15 cellular contexts compared by ENCODE assay signal in genomic region chr17:43601280-43602050, GRCh38. TPM values are rescaled to one million over a fixed set of nuclear protein-coding genes. Genes with fewer than 3 reads are reported as not detected.
DNase-seq lines count a peak whose midpoint lies in the region; ATAC-seq, FAIRE-seq and TF ChIP-seq lines count a peak whose summit lies in the region.
"Had no signal": no experiment of that assay in that cellular context is flagged by ENCODE, and none has a peak within 500 bp of the region (broad histone marks: within the 10 kb centered on the region; RNA-seq: fewer than 3 reads in every experiment).

No MANE protein-coding gene starts in this region.

- no peak overlapping the region for H3K27ac Mint-ChIP-seq in CD8-positive, alpha-beta T cell
- H3K27ac Mint-ChIP-seq: activated B cell treated with CpG ODN at 0.5 μM for 24 hours; activated naive CD8-positive, alpha-beta T cell treated with anti-CD3 and anti-CD28 coated beads, Interleukin-2, amount 10 ng/mL, durations not matched to agents 7 days and 5 days; natural killer cell treated with Interleukin-12 subunit alpha and Interleukin-12 subunit beta and Interleukin-15 and Interleukin-18, amount 100 ng/mL, for 72 hours had no signal

- H3K79me2 ChIP-seq in K562 (ENCODE audit: control insufficient read depth, insufficient read depth, low read length): no peaks in the 10 kb centered on the region

- no peak overlapping the region for H2BK5ac ChIP-seq in IMR-90 (ENCODE audit: low read depth, low read length, poor library complexity, severe bottlenecking)

- H2BK20ac ChIP-seq in IMR-90 (ENCODE audit: low read depth, low read length): no peak overlapping the region

- no peak overlapping the region for H3K4ac ChIP-seq in IMR-90 (ENCODE audit: low read depth, low read length)

- H2BK15ac ChIP-seq in IMR-90 (ENCODE audit: low read depth, low read length): peak overlapping the region; percentile 38; the same call in 1 of the 3 replicates

- no peak overlapping the region for H2BK120ac ChIP-seq in IMR-90 (ENCODE audit: low read depth, low read length)

- TF ChIP-seq RAD21 in IMR-90 (IDR thresholded peaks at IDR 0.05; ENCODE audit: low read length) (no peak), K562 (CRISPR knock-in tag; conservative IDR thresholded peaks at IDR 0.05 in 1 of 2, IDR thresholded peaks at IDR 0.05 in 1 of 2) (no peak)

- no peak overlapping the region for H3K4me3 Mint-ChIP-seq in CD8-positive, alpha-beta T cell
- H3K4me3 Mint-ChIP-seq: activated B cell treated with CpG ODN at 0.5 μM for 24 hours; activated naive CD8-positive, alpha-beta T cell treated with anti-CD3 and anti-CD28 coated beads, Interleukin-2, amount 10 ng/mL, durations not matched to agents 7 days and 5 days; natural killer cell treated with Interleukin-12 subunit alpha and Interleukin-12 subunit beta and Interleukin-15 and Interleukin-18, amount 100 ng/mL, for 72 hours had no signal

- POLR2A ChIA-PET in IMR-90 (lab: Charles Lee; ENCODE audit: unreplicated experiment): no interaction called here
- POLR2A ChIA-PET in K562 (lab: Yijun Ruan, JAX): interaction anchor here (0.7 kb wide), 1 partner anchor 11 kb away, joined by 3 read pairs; no protein-coding TSS in a partner anchor
- POLR2A ChIA-PET in CD8-positive, alpha-beta T cell (lab: Charles Lee): no interaction called here

- no peaks in the 10 kb centered on the region for H3K9me3 Mint-ChIP-seq in CD8-positive, alpha-beta T cell
- H3K9me3 Mint-ChIP-seq: activated B cell treated with CpG ODN at 0.5 μM for 24 hours; activated naive CD8-positive, alpha-beta T cell treated with anti-CD3 and anti-CD28 coated beads, Interleukin-2, amount 10 ng/mL, durations not matched to agents 7 days and 5 days; natural killer cell treated with Interleukin-12 subunit alpha and Interleukin-12 subunit beta and Interleukin-15 and Interleukin-18, amount 100 ng/mL, for 72 hours had no signal

- TF ChIP-seq CTCF in IMR-90 (conservative IDR thresholded peaks at IDR 0.05; ENCODE audit: low read depth, low read length): no peak
- TF ChIP-seq CTCF in K562 (IDR thresholded peaks at IDR 0.05 in 2 of 3, conservative IDR thresholded peaks at IDR 0.05 in 1 of 3; ENCODE audit: insufficient read depth in 2 of 3, low read depth in 1 of 3, low read length in 3 of 3): no peak
- TF ChIP-seq CTCF in CD8-positive, alpha-beta T cell (IDR thresholded peaks at IDR 0.05): no peak
- TF ChIP-seq CTCF in GM10266 (IDR thresholded peaks at IDR 0.05; ENCODE audit: control insufficient read depth, insufficient read depth, low read depth, missing control alignments): no peak

- no peaks in the 10 kb centered on the region for H3K79me1 ChIP-seq in IMR-90 (ENCODE audit: low read depth in 1 of 2, low read length in 2 of 2)

- ATAC-seq in IMR-90 (ENCODE audit: low read depth) (no peak), K562 (no peak)
- no peak for ATAC-seq in CD8-positive, alpha-beta T cell
- ATAC-seq: foreskin keratinocyte had no signal

- H3K4me1 ChIP-seq in IMR-90 (ENCODE audit: control insufficient read depth, insufficient read depth, low read length) (peaks cover 7% of the 10 kb centered on the region), K562 (replicated peaks in 1 of 2; ENCODE audit: control insufficient read depth in 2 of 2, insufficient read depth in 2 of 2, low read length in 2 of 2) (no peaks in the 10 kb centered on the region; a peak in 1 of 5 replicates), stomach smooth muscle (ENCODE audit: control insufficient read depth, insufficient read depth, low read length) (peaks cover 11% of the 10 kb centered on the region)
- H3K4me1 ChIP-seq in CD8-positive, alpha-beta T cell (ENCODE audit: insufficient read depth, low read length): no peaks in the 10 kb centered on the region

- peak overlapping the region; percentile 9; the same call in 1 of the 2 replicates for H3K23ac ChIP-seq in IMR-90 (ENCODE audit: low read depth, low read length)

- peaks cover 5% of the 10 kb centered on the region for H3K27me3 Mint-ChIP-seq in CD8-positive, alpha-beta T cell (ENCODE audit: low read depth)

- DNase-seq in IMR-90: peak; percentile 51
- no peak for DNase-seq in K562 (ENCODE audit: extremely low read depth in 1 of 4, low spot score in 3 of 4)
- DNase-seq in iris pigment epithelial cell (ENCODE audit: low read depth): peak; percentile 25
- DNase-seq in CD8-positive, alpha-beta T cell: no peak
- DNase-seq in NCI-H524 (lab: John Stamatoyannopoulos, UW): no peak
- no peak for DNase-seq in GM10266 (ENCODE audit: extremely low spot score)
- DNase-seq: activated B cell treated with CpG ODN at 0.5 μM for 24 hours; activated CD8-positive, alpha-beta memory T cell treated with anti-CD3 and anti-CD28 coated beads, Interleukin-2, amount 50 U/mL, for 4 hours; activated naive CD8-positive, alpha-beta T cell treated with anti-CD3 and anti-CD28 coated beads, Interleukin-2, amount 10 ng/mL, durations not matched to agents 7 days and 5 days; foreskin keratinocyte; kidney; NCI-H2081 treated with DMSO at 0.1 percent for 48 hours; small intestine had no signal

- no peak for TF ChIP-seq POLR2A in IMR-90 (IDR thresholded peaks at IDR 0.05; ENCODE audit: low read depth, low read length)
- TF ChIP-seq POLR2A in K562 (conservative IDR thresholded peaks at IDR 0.05): no peak

- no peak overlapping the region for H3K14ac ChIP-seq in IMR-90 (replicated peaks; ENCODE audit: low read depth, low read length)

- no peak for TF ChIP-seq EP300 in K562 (IDR thresholded peaks at IDR 0.05; ENCODE audit: low read length)

- H3K9me1 ChIP-seq in IMR-90 (ENCODE audit: insufficient read depth, low read length) (0 out of 2 replicates have a peak, but pooled peaks cover 3% of the 10 kb centered on the region), K562 (ENCODE audit: control insufficient read depth, insufficient read depth, low read length) (no peaks in the 10 kb centered on the region)

- H4K5ac ChIP-seq in IMR-90 (ENCODE audit: low read depth, low read length): no peak overlapping the region

- FAIRE-seq in K562 (lab: Jason Lieb, UNC): no peak
- FAIRE-seq: kidney, small intestine had no signal

- H3K27me3 ChIP-seq in IMR-90 (ENCODE audit: control insufficient read depth, insufficient read depth, low read length) (peaks cover 5% of the 10 kb centered on the region; the same call in 1 of the 2 replicates), K562 (ENCODE audit: control insufficient read depth in 2 of 2, insufficient read depth in 2 of 2, low read length in 2 of 2) (peaks cover 19 to 31% of the 10 kb centered on the region in 2 experiments; a peak in 4 of 5 replicates), stomach smooth muscle (ENCODE audit: control insufficient read depth in 1 of 2, insufficient read depth in 2 of 2, low read length in 2 of 2) (no peaks in the 10 kb centered on the region)
- no peaks in the 10 kb centered on the region for H3K27me3 ChIP-seq in CD8-positive, alpha-beta T cell (ENCODE audit: insufficient read depth, low read length)
- H3K27me3 ChIP-seq: foreskin keratinocyte had no signal

- intact Hi-C loops in IMR-90 (cut with micrococcal nuclease): no loop called here
- intact Hi-C loops in K562 (cut with micrococcal nuclease): no loop called here
- intact Hi-C loops in CD8-positive, alpha-beta T cell (cut with DNase I, micrococcal nuclease): no loop called here

- no peak overlapping the region for H3K18ac ChIP-seq in IMR-90 (ENCODE audit: low read depth, low read length)

- CTCF ChIA-PET in IMR-90 (lab: Yijun Ruan, JAX): interaction anchor here (0.7 kb wide), 1 partner anchor 97 kb away, joined by 6 read pairs; no protein-coding TSS in a partner anchor
- CTCF ChIA-PET in K562 (lab: Yijun Ruan, JAX; ENCODE audit: low intra/inter-chr PET ratio): no interaction called here
- CTCF ChIA-PET in CD8-positive, alpha-beta T cell (lab: Charles Lee): interaction anchor here (0.7 to 0.9 kb wide), 3 partner anchors 24 to 62 kb away, joined by 3 read pairs; no protein-coding TSS in a partner anchor

- in situ Hi-C loops in IMR-90 (cut with MboI; ENCODE audit: low sequenced_read_pairs): no loop called here
- in situ Hi-C loops in K562 (cut with MboI): no loop called here

- H3K9me3 ChIP-seq in IMR-90 (ENCODE audit: control insufficient read depth, insufficient read depth, low read length): peaks cover 4% of the 10 kb centered on the region
- H3K9me3 ChIP-seq in K562 (replicated peaks; ENCODE audit: control insufficient read depth, insufficient read depth, low read depth, low read length): 0 out of 2 replicates have a peak, but pooled peaks cover 3% of the 10 kb centered on the region
- H3K9me3 ChIP-seq in stomach smooth muscle (ENCODE audit: control insufficient read depth in 2 of 2, low read length in 2 of 2): no peaks in the 10 kb centered on the region
- no peaks in the 10 kb centered on the region for H3K9me3 ChIP-seq in CD8-positive, alpha-beta T cell (ENCODE audit: low read length)

- H3K4me3 ChIP-seq in IMR-90 (ENCODE audit: insufficient read depth, low read depth, low read length) (no peak overlapping the region), K562 (no peak overlapping the region), stomach smooth muscle (ENCODE audit: low read length in 2 of 2) (no peak overlapping the region)
- no peak overlapping the region for H3K4me3 ChIP-seq in CD8-positive, alpha-beta T cell (ENCODE audit: low read depth, low read length)

- H3K9ac ChIP-seq in IMR-90 (ENCODE audit: low read depth, low read length) (no peak overlapping the region), K562 (ENCODE audit: insufficient read depth in 1 of 2, low read depth in 2 of 2, low read length in 2 of 2) (no peak overlapping the region; a peak in 1 of 4 replicates), stomach smooth muscle (ENCODE audit: low read length in 2 of 2) (peak overlapping the region in 1 of 2 donors; percentile 13)

- dilution Hi-C loops in IMR-90 (cut with HindIII; ENCODE audit: low sequenced_read_pairs, unreplicated experiment): no loop called here

- BruUV-seq in IMR-90 (replicated peaks; lab: Mats Ljungman, UMichigan): no TSS peak
- BruUV-seq in K562 (replicated peaks; lab: Mats Ljungman, UMichigan): no TSS peak

- H2AK9ac ChIP-seq in IMR-90 (replicated peaks; ENCODE audit: low read depth, low read length, poor library complexity): no peak overlapping the region

- H2AFZ ChIP-seq in IMR-90 (replicated peaks; ENCODE audit: low read length, poor library complexity) (peak overlapping the region; percentile 46), K562 (ENCODE audit: low read depth, low read length) (no peak overlapping the region)

- no peak overlapping the region for H4K8ac ChIP-seq in IMR-90 (ENCODE audit: low read depth in 2 of 2, low read length in 2 of 2)

- H3K4me2 ChIP-seq in IMR-90 (ENCODE audit: low read depth, low read length): no peak overlapping the region
- no peak overlapping the region for H3K4me2 ChIP-seq in K562 (ENCODE audit: insufficient read depth, low read length)

- no peaks in the 10 kb centered on the region for H4K20me1 ChIP-seq in IMR-90 (ENCODE audit: insufficient read depth, low read length)
- no peaks in the 10 kb centered on the region for H4K20me1 ChIP-seq in K562 (replicated peaks; ENCODE audit: control insufficient read depth, insufficient read depth, low read length)

- no peaks in the 10 kb centered on the region for H3K4me1 Mint-ChIP-seq in CD8-positive, alpha-beta T cell (ENCODE audit: low read depth)

- H2AK5ac ChIP-seq in IMR-90 (ENCODE audit: low read depth, low read length): no peak overlapping the region

- H3K36me3 Mint-ChIP-seq in CD8-positive, alpha-beta T cell: no peaks in the 10 kb centered on the region
- H3K36me3 Mint-ChIP-seq: activated naive CD8-positive, alpha-beta T cell treated with anti-CD3 and anti-CD28 coated beads, Interleukin-2, amount 10 ng/mL, durations not matched to agents 7 days and 5 days; natural killer cell treated with Interleukin-12 subunit alpha and Interleukin-12 subunit beta and Interleukin-15 and Interleukin-18, amount 100 ng/mL, for 72 hours had no signal

- no peak overlapping the region for H3K56ac ChIP-seq in IMR-90 (ENCODE audit: extremely low read depth, insufficient read depth, low read length)

- no peak overlapping the region for H3K27ac ChIP-seq in IMR-90 (ENCODE audit: insufficient read depth, low read length)
- H3K27ac ChIP-seq in K562 (ENCODE audit: extremely low read depth, low read depth, low read length): no peak overlapping the region
- peak overlapping the region; percentile 58 for H3K27ac ChIP-seq in stomach smooth muscle (ENCODE audit: low read length)
- no peak overlapping the region for H3K27ac ChIP-seq in CD8-positive, alpha-beta T cell (ENCODE audit: low read depth, low read length)
- H3K27ac ChIP-seq: foreskin keratinocyte had no signal

- WGBS in IMR-90 (ENCODE audit: extremely low coverage in 2 of 2, insufficient read length in 1 of 2), 2 experiments: 56% methylated on average over 4 of the region's 10 CpGs; no CpG with 5 or more reads in 1 of the 2 experiments
- under 1% methylated on average over 10 of the region's 10 CpGs for whole genome bisulfite sequencing in K562 (ENCODE audit: insufficient coverage, low coverage, missing lambda C conversion rate)

- H3K36me3 ChIP-seq in IMR-90 (ENCODE audit: control insufficient read depth, insufficient read depth, low read length) (no peaks in the 10 kb centered on the region), K562 (ENCODE audit: control insufficient read depth, insufficient read depth, low read length) (no peaks in the 10 kb centered on the region), stomach smooth muscle (ENCODE audit: control insufficient read depth in 2 of 2, insufficient read depth in 2 of 2, low read length in 2 of 2) (no peaks in the 10 kb centered on the region)
- no peaks in the 10 kb centered on the region for H3K36me3 ChIP-seq in CD8-positive, alpha-beta T cell (ENCODE audit: insufficient read depth, low read length)

- no peak overlapping the region for H4K91ac ChIP-seq in IMR-90 (ENCODE audit: insufficient read depth, low read depth, low read length)

RNA-seq across cellular contexts. Expression of gene ETV4, which starts 55.3 kb away (rescaled TPM):
- 3.3 and 4.3 TPM in 2 replicates for total RNA-seq in IMR-90 (2012; rRNA removed)
- 12.7 and 13.2 TPM in 2 replicates for polyA plus RNA-seq in IMR-90 (2012; rRNA removed)
- 9.5 TPM in 2 replicates for polyA plus RNA-seq in IMR-90 (2012; cell fraction: cytosol; rRNA removed)
- 17.9 and 24.9 TPM in 2 replicates for polyA plus RNA-seq in IMR-90 (2012; cell fraction: nucleus; rRNA removed; ENCODE audit: low replicate concordance)
- total RNA-seq in K562 (2011; cell fraction: chromatin; rRNA removed; ENCODE audit: low replicate concordance): 23.1 and 47.9 TPM in 2 replicates
- 29.0 and 36.8 TPM in 2 replicates for total RNA-seq in K562 (2011; cell fraction: nucleolus; rRNA removed)
- 31.4 and 33.5 TPM in 2 replicates for total RNA-seq in K562 (2011; cell fraction: nucleoplasm; rRNA removed)
- total RNA-seq in K562 (2014; rRNA removed): 49.5 and 73.9 TPM in 2 replicates
- total RNA-seq in K562 (2014; rRNA removed; fragmentation: Illumina TruSeq; extraction: Trizol): 16.6 and 19.8 TPM in 2 replicates
- total RNA-seq in K562 (2015; rRNA removed; fragmentation: Illumina TruSeq; extraction: Trizol): 27.7 and 28.2 TPM in 2 replicates
- total RNA-seq in K562 (2021): 65.2 and 66.3 TPM in 2 replicates
- 27.0 and 35.6 TPM in 2 replicates for polyA plus RNA-seq in K562 (2011; rRNA removed)
- 29.9 and 46.7 TPM in 2 replicates for polyA plus RNA-seq in K562 (2011; cell fraction: cytosol; rRNA removed)
- 47.1 and 79.3 TPM in 2 replicates for polyA plus RNA-seq in K562 (2011; cell fraction: nucleus; rRNA removed)
- 52.8 and 66.3 TPM in 2 replicates for polyA plus RNA-seq in K562 (2012)
- 64.1 and 67.3 TPM in 2 replicates for polyA plus RNA-seq in K562 (2014; fragmentation: Illumina TruSeq; extraction: Trizol)
- 1 to 10 TPM; 5.5 to 7.6 TPM for polyA plus RNA-seq in K562 (2014; fragmentation: Nextera tagmentation; extraction: Ambion mirVana)
- 45.4 and 47.1 TPM in 2 replicates for polyA plus RNA-seq in K562 (2014; rRNA removed)
- polyA minus RNA-seq in K562 (2011; rRNA and poly(A)+ RNA removed): 16.2 and 16.4 TPM in 2 replicates
- polyA minus RNA-seq in K562 (2011; cell fraction: cytosol; rRNA and poly(A)+ RNA removed): 24.0 and 25.6 TPM in 2 replicates
- 8.8 and 11.0 TPM in 2 replicates for polyA minus RNA-seq in K562 (2011; cell fraction: nucleus; rRNA and poly(A)+ RNA removed)
- not detected for total RNA-seq in CD8-positive, alpha-beta T cell
- total RNA-seq: activated B cell treated with CpG ODN at 0.5 μM for 24 hours had no signal

Comparison
In these comparisons a context has a peak if more than half of its experiments do, and no peak if none do; other contexts are left out.
1. DNase-seq: peak in IMR-90 (single experiment) and iris pigment epithelial cell (single experiment); none in K562 (0 of 4), CD8-positive, alpha-beta T cell (0 of 7), NCI-H524 (0 of 2) and GM10266 (single experiment).